Comparison of ENCODE assay signal across 11 cellular contexts in the genomic region with DNA sequence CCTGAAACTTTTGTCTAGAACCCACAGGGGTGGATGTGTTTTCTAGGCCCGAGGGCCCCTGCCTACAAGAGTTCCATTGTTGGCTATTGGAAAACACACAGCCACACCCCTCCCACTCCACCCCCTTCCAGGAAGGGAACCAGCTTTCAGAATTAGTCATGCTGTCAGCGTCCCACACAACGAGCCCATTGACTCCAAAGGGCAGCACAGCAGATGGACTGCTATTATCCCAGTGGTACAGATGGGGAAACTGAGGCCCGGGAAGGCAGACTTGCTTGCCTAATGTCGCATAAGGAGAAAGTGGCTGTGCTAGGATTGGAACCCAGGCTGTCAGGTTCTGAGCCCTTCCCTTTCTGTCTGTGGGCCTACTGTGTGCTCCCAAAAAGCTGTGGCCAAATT. TPM values are rescaled to one million over a fixed set of nuclear protein-coding genes. Genes with fewer than 3 reads are reported as not detected.
DNase-seq lines count a peak whose midpoint lies in the region; ATAC-seq, FAIRE-seq and TF ChIP-seq lines count a peak whose summit lies in the region.
"Had no signal": no experiment of that assay in that cellular context is flagged by ENCODE, and none has a peak within 500 bp of the region (broad histone marks: within the 10 kb centered on the region; RNA-seq: fewer than 3 reads in every experiment).

No MANE protein-coding gene starts in this region.

- H3K36me3 Mint-ChIP-seq in activated T-helper 17 cell treated with anti-CD3 and anti-CD28 coated beads, Interleukin-2, amount 50 U/mL, for 72 hours (ENCODE audit: low read depth) = no peaks in the 10 kb centered on the region

- peak; percentile 62 for DNase-seq in H4 (ENCODE audit: low spot score)
- DNase-seq in Right ventricle myocardium superior = no peak
- peak; percentile 96 for DNase-seq in putamen (ENCODE audit: low spot score)
- DNase-seq in cerebellar cortex (ENCODE audit: low spot score) = no peak
- no peak for DNase-seq in ACHN
- DNase-seq in HuH-7.5 (ENCODE audit: low spot score) = no peak
- DNase-seq in GM12892 (ENCODE audit: insufficient read length) = no peak
- DNase-seq: activated effector memory CD4-positive, alpha-beta T cell treated with Interleukin-2 at 50 U/mL for 16 hours; NCI-H1930; nephron progenitor cell had no signal

- H3K9me3 Mint-ChIP-seq in activated T-helper 17 cell treated with anti-CD3 and anti-CD28 coated beads, Interleukin-2, amount 50 U/mL, for 72 hours = no peaks in the 10 kb centered on the region

- no peaks in the 10 kb centered on the region for H3K4me1 Mint-ChIP-seq in activated T-helper 17 cell treated with anti-CD3 and anti-CD28 coated beads, Interleukin-2, amount 50 U/mL, for 72 hours

- peak; percentile 80 for ATAC-seq in activated T-helper 17 cell treated with anti-CD3 and anti-CD28 coated beads, Interleukin-2, amount 50 U/mL, for 72 hours (replicated peaks)
- ATAC-seq in Right ventricle myocardium superior (ENCODE audit: poor library complexity) = peak; percentile 51

- no peak for FAIRE-seq in GM12892 (lab: Jason Lieb, UNC)

- H3K27me3 Mint-ChIP-seq in activated T-helper 17 cell treated with anti-CD3 and anti-CD28 coated beads, Interleukin-2, amount 50 U/mL, for 72 hours = no peaks in the 10 kb centered on the region

- no peak overlapping the region for H3K4me3 Mint-ChIP-seq in activated T-helper 17 cell treated with anti-CD3 and anti-CD28 coated beads, Interleukin-2, amount 50 U/mL, for 72 hours
- H3K4me3 Mint-ChIP-seq: nephron progenitor cell had no signal

- in situ Hi-C loops in ACHN (cut with HindIII; ENCODE audit: low pct_ligation_motif_present, low pct_unique_long_range_greater_than_20kb, low sequenced_read_pairs) = no loop called here

- TF ChIP-seq POLR2A in GM12892 (IDR thresholded peaks at IDR 0.05; ENCODE audit: low read depth, low read length) = no peak

- peak overlapping the region; percentile 36 for H3K27ac Mint-ChIP-seq in activated T-helper 17 cell treated with anti-CD3 and anti-CD28 coated beads, Interleukin-2, amount 50 U/mL, for 72 hours
- H3K27ac Mint-ChIP-seq: nephron progenitor cell had no signal

- intact Hi-C loops in Right ventricle myocardium superior (cut with DNase I) = no loop called here

RNA-seq across cellular contexts. Expression of gene FXYD3, which starts 8.1 kb away (rescaled TPM):
- not detected in 2 replicates for total RNA-seq in H4 (2014; rRNA removed; shearing (Covaris generic))
- not detected for total RNA-seq in activated T-helper 17 cell treated with anti-CD3 and anti-CD28 coated beads, Interleukin-2, amount 50 U/mL, for 72 hours
- 1.3 TPM for total RNA-seq in Right ventricle myocardium superior
- not detected for polyA plus RNA-seq in GM12892 (2012; ENCODE audit: missing spikeins)

RNA-seq across cellular contexts. Expression of gene LGI4, which starts 27.3 kb away (rescaled TPM):
- not detected in 2 replicates for total RNA-seq in H4 (2014; rRNA removed; shearing (Covaris generic))
- 1 to 10 TPM in 1 of 2 donors, not detected in 1; 1.9 TPM for total RNA-seq in activated T-helper 17 cell treated with anti-CD3 and anti-CD28 coated beads, Interleukin-2, amount 50 U/mL, for 72 hours
- total RNA-seq in Right ventricle myocardium superior = 8.1 TPM
- polyA plus RNA-seq in GM12892 (2012; ENCODE audit: missing spikeins) = not detected

RNA-seq across cellular contexts. Expression of gene FXYD1, which starts 31.1 kb away (rescaled TPM):
- total RNA-seq in H4 (2014; rRNA removed; shearing (Covaris generic)) = not detected in 2 replicates
- under 1 TPM; 0.54 to 0.93 TPM for total RNA-seq in activated T-helper 17 cell treated with anti-CD3 and anti-CD28 coated beads, Interleukin-2, amount 50 U/mL, for 72 hours
- total RNA-seq in Right ventricle myocardium superior = 580 TPM
- polyA plus RNA-seq in GM12892 (2012; ENCODE audit: missing spikeins) = not detected

RNA-seq across cellular contexts. Expression of gene FXYD7, which starts 35.5 kb away (rescaled TPM):
- 0.14 TPM in 1 of 2 replicates, not detected in the other for total RNA-seq in H4 (2014; rRNA removed; shearing (Covaris generic))
- total RNA-seq in activated T-helper 17 cell treated with anti-CD3 and anti-CD28 coated beads, Interleukin-2, amount 50 U/mL, for 72 hours = 1 to 10 TPM in 1 of 2 donors, under 1 TPM in 1; 0.40 to 1.4 TPM
- not detected for total RNA-seq in Right ventricle myocardium superior
- polyA plus RNA-seq in GM12892 (2012; ENCODE audit: missing spikeins) = not detected

RNA-seq across cellular contexts. Expression of gene FXYD5, which starts 47.0 kb away (rescaled TPM):
- 173 and 209 TPM in 2 replicates for total RNA-seq in H4 (2014; rRNA removed; shearing (Covaris generic))
- total RNA-seq in activated T-helper 17 cell treated with anti-CD3 and anti-CD28 coated beads, Interleukin-2, amount 50 U/mL, for 72 hours = 100 to 1,000 TPM; 214 to 257 TPM
- 20.9 TPM for total RNA-seq in Right ventricle myocardium superior
- polyA plus RNA-seq in GM12892 (2012; ENCODE audit: missing spikeins) = 48.8 TPM

Comparison
In these comparisons a context has a peak if more than half of its experiments do, and no peak if none do; other contexts are left out.
1. DNase-seq: peak in H4 (single experiment) and putamen (single experiment); none in Right ventricle myocardium superior (single experiment), cerebellar cortex (single experiment), ACHN (single experiment), HuH-7.5 (single experiment) and GM12892 (single experiment).
2. RNA of gene FXYD1, which starts 31.1 kb away (total RNA-seq): 580 TPM in Right ventricle myocardium superior (single experiment); 0.54 to 0.93 TPM in activated T-helper 17 cell treated with anti-CD3 and anti-CD28 coated beads, Interleukin-2, amount 50 U/mL, for 72 hours and not detected in H4; every median in the first group is over 100 times any median in the second.